In genomic region chr6:57222684-57223077, GRCh38 we compare ENCODE assay signal across 1 cellular context.
A peak's percentile ranks its signal among the peaks of the same experiment; 100 is the strongest.
TF ChIP-seq lines count a peak whose summit lies in the region.

No MANE protein-coding gene starts in this region.

TF ChIP-seq in K562, 482 proteins besides CTCF, POLR2A, EP300 and RAD21:
- TF ChIP-seq POLR2H (tag; IDR thresholded peaks at IDR 0.05; ENCODE audit: low read depth): no peak
- TF ChIP-seq ZNF274 (IDR thresholded peaks at IDR 0.05; ENCODE audit: borderline replicate concordance, low read depth, low read length): no peak
- TF ChIP-seq RBM17 (IDR thresholded peaks at IDR 0.05; ENCODE audit: borderline replicate concordance, low read depth, low read length): no peak
- TF ChIP-seq ZNF589 (CRISPR knock-in tag; IDR thresholded peaks at IDR 0.05; ENCODE audit: low read depth): no peak
- 0 out of 2 replicates have a peak, but pooled peaks have one; percentile 6 for TF ChIP-seq ZBTB5 (IDR thresholded peaks at IDR 0.05)
TF ChIP-seq in K562: peak in this region for 1.
